7 cellular contexts compared by ENCODE assay signal in genomic region chr3:192130534-192131132, GRCh38.
DNase-seq lines count a peak whose midpoint lies in the region; ATAC-seq, FAIRE-seq and TF ChIP-seq lines count a peak whose summit lies in the region.

No MANE protein-coding gene starts in this region.

- H3K9me3 ChIP-seq in aorta (ENCODE audit: control insufficient read depth, low read length), result no peaks in the 10 kb centered on the region

- peak; percentile 80 for DNase-seq in G401 (ENCODE audit: low spot score)
- DNase-seq in NCI-H748 (lab: John Stamatoyannopoulos, UW; ENCODE audit: unreplicated experiment), result peak; percentile 57
- peak; percentile 53 for DNase-seq in bronchial epithelial cell (ENCODE audit: low read depth)
- DNase-seq in left colon, result peak; percentile 22 to 33
- peak in 1 of 2 donors; percentile 37 for DNase-seq in aorta

- peak; percentile 66 for ATAC-seq in GM19324 (IDR thresholded peaks at IDR 0.05; ENCODE audit: low FRiP score, unreplicated experiment)
- peak; percentile 81 for ATAC-seq in HG03159 (IDR thresholded peaks at IDR 0.05; ENCODE audit: unreplicated experiment)
- ATAC-seq in left colon, result peak; percentile 49
- ATAC-seq in aorta (ENCODE audit: low FRiP score), result peak; percentile 76

- intact Hi-C loops in left colon (cut with DNase I, micrococcal nuclease) (loop anchor here in 1 of 2 donors (10.0 kb wide), 1 partner anchor 314 kb away; no protein-coding TSS in a partner anchor), aorta (cut with DNase I) (no loop called here)

- H3K27me3 ChIP-seq in bronchial epithelial cell (ENCODE audit: control insufficient read depth, insufficient read depth, low read length) (no peaks in the 10 kb centered on the region), aorta (ENCODE audit: control insufficient read depth in 1 of 2, insufficient read depth in 2 of 2, low read length in 1 of 2) (no peaks in the 10 kb centered on the region)

- H3K36me3 ChIP-seq in bronchial epithelial cell (ENCODE audit: control insufficient read depth, insufficient read depth, low read length) (no peaks in the 10 kb centered on the region), aorta (ENCODE audit: control insufficient read depth in 1 of 2, insufficient read depth in 2 of 2, low read length in 1 of 2) (no peaks in the 10 kb centered on the region)

- peak; percentile 78 for TF ChIP-seq CTCF in bronchial epithelial cell (IDR thresholded peaks at IDR 0.05; ENCODE audit: insufficient read depth, low read length, severe bottlenecking)

- WGBS in aorta, 2 donors, result 25 to 28% methylated on average over 4 of the region's 4 CpGs

- in situ Hi-C loops in G401 (cut with HindIII; ENCODE audit: low sequenced_read_pairs), result no loop called here

- no peak overlapping the region for H3K4me3 ChIP-seq in bronchial epithelial cell (ENCODE audit: low read depth, low read length)
- H3K4me3 ChIP-seq in aorta (ENCODE audit: low read length in 2 of 2), result no peak overlapping the region

- no peak overlapping the region for H3K27ac ChIP-seq in aorta (ENCODE audit: low read depth in 1 of 2, low read length in 2 of 2)

- no peak for FAIRE-seq in bronchial epithelial cell (lab: Jason Lieb, UNC)

- no peaks in the 10 kb centered on the region for H3K4me1 ChIP-seq in aorta (ENCODE audit: control insufficient read depth in 1 of 2, insufficient read depth in 2 of 2, low read length in 2 of 2)
